In genomic region chr1:150214099-150214756, GRCh38 we compare ENCODE assay signal across 9 cellular contexts. TPM values are rescaled to one million over a fixed set of nuclear protein-coding genes. Genes with fewer than 3 reads are reported as not detected.
A peak's percentile ranks its signal among the peaks of the same experiment; 100 is the strongest.
DNase-seq lines count a peak whose midpoint lies in the region; TF ChIP-seq lines count a peak whose summit lies in the region.
"Not testable (repeated sequence)": the region's sequence is repeated elsewhere in the genome, so short reads cannot be mapped to it uniquely, and the experiment has no call there.
"Had no signal": no experiment of that assay in that cellular context is flagged by ENCODE, and none has a peak within 500 bp of the region (broad histone marks: within the 10 kb centered on the region; RNA-seq: fewer than 3 reads in every experiment).

No MANE protein-coding gene starts in this region.

- H3K36me3 ChIP-seq in BLaER1 treated with 17β-estradiol and CSF1 and Interleukin-3, amounts not matched to agents 10 nM and 100 nM, result peaks cover 0 to 29% (median 19%) of the 10 kb centered on the region in 11 experiments; a peak in 16 of 22 replicates
- H3K36me3 ChIP-seq in HUES64 (ENCODE audit: insufficient read depth, low read length) (peaks cover 10% of the 10 kb centered on the region; the same call in 1 of the 2 replicates), neuronal stem cell (replicated peaks in 1 of 2; ENCODE audit: control insufficient read depth in 2 of 2, insufficient read depth in 2 of 2, low read length in 2 of 2) (peaks cover 0 to 14% of the 10 kb centered on the region in 2 donors)
- H3K36me3 ChIP-seq in WERI-Rb-1; kidney epithelial cell (ENCODE audit: control insufficient read depth, insufficient read depth, low read length); subcutaneous abdominal adipose tissue (ENCODE audit: control insufficient read depth in 5 of 5, insufficient read depth in 5 of 5, low read length in 5 of 5): not testable (repeated sequence)

- not testable (repeated sequence) for H2BK12ac ChIP-seq in neuronal stem cell (ENCODE audit: low read length)

- H3K18ac ChIP-seq in neuronal stem cell (ENCODE audit: low read length), result not testable (repeated sequence)

- H3K4ac ChIP-seq in neuronal stem cell (ENCODE audit: low read length), result not testable (repeated sequence)

- H3K23ac ChIP-seq in neuronal stem cell (ENCODE audit: low read depth, low read length, poor library complexity), result not testable (repeated sequence)

- not testable (repeated sequence) for H4K8ac ChIP-seq in neuronal stem cell (ENCODE audit: low read depth, low read length)

- not testable (repeated sequence) for H3K9ac ChIP-seq in BLaER1 treated with 17β-estradiol and CSF1 and Interleukin-3, amounts not matched to agents 10 nM and 100 nM; neuronal stem cell (ENCODE audit: low read depth, low read length, poor library complexity)
- H3K9ac ChIP-seq in HUES64 (ENCODE audit: low read depth, low read length) (peak overlapping the region; percentile 68), subcutaneous abdominal adipose tissue (ENCODE audit: low read length in 5 of 5) (peak overlapping the region in 4 of 5 donors; percentile 58 to 74 (median 62))

- not testable (repeated sequence) for TF ChIP-seq CTCF in WERI-Rb-1 (IDR thresholded peaks at IDR 0.05; ENCODE audit: low read depth, low read length); astrocyte of the cerebellum (IDR thresholded peaks at IDR 0.05; ENCODE audit: low read depth, low read length, missing control alignments); kidney epithelial cell (IDR thresholded peaks at IDR 0.05; ENCODE audit: insufficient read depth, low read length, poor library complexity, severe bottlenecking)

- not testable (repeated sequence) for H2BK5ac ChIP-seq in neuronal stem cell (ENCODE audit: low read length)

- 81% methylated on average over 11 of the region's 18 CpGs for WGBS in HUES64
- WGBS in neuronal stem cell (ENCODE audit: extremely low coverage in 2 of 2, insufficient read length in 2 of 2, insufficient replicate concordance in 1 of 2), 2 donors, result no CpG with 5 or more reads among the region's 18 CpGs

- H4K91ac ChIP-seq in neuronal stem cell (ENCODE audit: low read depth, low read length, poor library complexity), result not testable (repeated sequence)

- DNase-seq in WERI-Rb-1; astrocyte of the cerebellum (ENCODE audit: low read depth); epithelial cell of prostate (ENCODE audit: low read depth, low spot score); kidney epithelial cell (ENCODE audit: low read depth); neuronal stem cell (ENCODE audit: low spot score): not testable (repeated sequence)

- not testable (repeated sequence) for H2BK120ac ChIP-seq in neuronal stem cell (ENCODE audit: low read depth, low read length)

- H3K27ac ChIP-seq in BLaER1 treated with 17β-estradiol and CSF1 and Interleukin-3, amounts not matched to agents 10 nM and 100 nM; neuronal stem cell (replicated peaks; ENCODE audit: low read length): not testable (repeated sequence)
- H3K27ac ChIP-seq in HUES64 (ENCODE audit: low read depth, low read length) (peak overlapping the region; percentile 72), WERI-Rb-1 (peak overlapping the region; percentile 68), epithelial cell of prostate (peak overlapping the region; percentile 31), subcutaneous abdominal adipose tissue (ENCODE audit: low read depth, low read length) (peak overlapping the region; percentile 64)

- not testable (repeated sequence) for H3K27me3 ChIP-seq in BLaER1 treated with 17β-estradiol and CSF1 and Interleukin-3, amounts not matched to agents 10 nM and 100 nM; HUES64 (ENCODE audit: insufficient read depth, low read length); WERI-Rb-1 (ENCODE audit: insufficient read depth, low read depth, severe bottlenecking); kidney epithelial cell (ENCODE audit: control insufficient read depth, insufficient read depth, low read length); neuronal stem cell (ENCODE audit: control insufficient read depth in 3 of 3, insufficient read depth in 3 of 3, low read depth in 1 of 3, low read length in 3 of 3); subcutaneous abdominal adipose tissue (ENCODE audit: control insufficient read depth in 5 of 5, insufficient read depth in 4 of 5, low read length in 5 of 5)

- not testable (repeated sequence) for H3K4me1 ChIP-seq in BLaER1 treated with 17β-estradiol and CSF1 and Interleukin-3, amounts not matched to agents 10 nM and 100 nM; HUES64 (ENCODE audit: insufficient read depth, low read length); neuronal stem cell (ENCODE audit: control insufficient read depth in 2 of 2, insufficient read depth in 1 of 2, low read depth in 1 of 2, low read length in 2 of 2)
- peaks cover 0 to 12% (median 10%) of the 10 kb centered on the region in 5 donors for H3K4me1 ChIP-seq in subcutaneous abdominal adipose tissue (ENCODE audit: control insufficient read depth in 5 of 5, insufficient read depth in 5 of 5, low read length in 5 of 5)

- not testable (repeated sequence) for H3K79me1 ChIP-seq in neuronal stem cell (ENCODE audit: low read depth, low read length)

- in situ Hi-C loops in astrocyte of the cerebellum (cut with HindIII; ENCODE audit: low sequenced_read_pairs), result not testable (repeated sequence)

- H3K9me3 ChIP-seq in BLaER1 treated with 17β-estradiol and CSF1 and Interleukin-3, amounts not matched to agents 10 nM and 100 nM (replicated peaks in 1 of 11); HUES64 (ENCODE audit: insufficient read depth, low read depth, low read length); WERI-Rb-1 (ENCODE audit: severe bottlenecking); neuronal stem cell (replicated peaks in 1 of 2; ENCODE audit: control insufficient read depth in 2 of 2, insufficient read depth in 1 of 2, low read depth in 1 of 2, low read length in 2 of 2); subcutaneous abdominal adipose tissue (ENCODE audit: control insufficient read depth in 5 of 5, low read length in 5 of 5): not testable (repeated sequence)

- not testable (repeated sequence) for H2AK5ac ChIP-seq in neuronal stem cell (ENCODE audit: low read depth, low read length)

- peak overlapping the region in 2 of 10 experiments; percentile 19 to 34; a peak in 1 of 20 replicates for H3K4me3 ChIP-seq in BLaER1 treated with 17β-estradiol and CSF1 and Interleukin-3, amounts not matched to agents 10 nM and 100 nM
- H3K4me3 ChIP-seq in HUES64 (ENCODE audit: low read length) (peak overlapping the region; percentile 57), WERI-Rb-1 (ENCODE audit: low read depth, low read length) (peak overlapping the region; percentile 49), astrocyte of the cerebellum (ENCODE audit: low read depth, low read length) (peak overlapping the region; percentile 44), kidney epithelial cell (ENCODE audit: low read depth, low read length) (peak overlapping the region; percentile 36), neuronal stem cell (ENCODE audit: low read length in 2 of 2) (peak overlapping the region in 1 of 2 donors; percentile 44), subcutaneous abdominal adipose tissue (ENCODE audit: low read depth in 1 of 5, low read length in 5 of 5) (peak overlapping the region; percentile 60 to 76 (median 72))

- peak overlapping the region in 6 of 11 experiments; percentile 15 to 60 (median 35); a peak in 10 of 22 replicates for H3K4me2 ChIP-seq in BLaER1 treated with 17β-estradiol and CSF1 and Interleukin-3, amounts not matched to agents 10 nM and 100 nM
- peak overlapping the region; percentile 47 for H3K4me2 ChIP-seq in neuronal stem cell (ENCODE audit: insufficient read depth, low read length, poor library complexity, severe bottlenecking)

- not testable (repeated sequence) for H4K20me1 ChIP-seq in BLaER1 treated with 17β-estradiol and CSF1 and Interleukin-3, amounts not matched to agents 10 nM and 100 nM

- H2AFZ ChIP-seq in neuronal stem cell (ENCODE audit: low read length), result peak overlapping the region; percentile 84

- not testable (repeated sequence) for H3K14ac ChIP-seq in neuronal stem cell (ENCODE audit: low read length)

- not testable (repeated sequence) for H2BK15ac ChIP-seq in neuronal stem cell (ENCODE audit: low read length)

RNA-seq across cellular contexts. Expression of gene ANP32E, which starts 21.7 kb away (rescaled TPM):
- polyA plus RNA-seq in HUES64 (2013, experiment 1 of 2), result 105 TPM
- polyA plus RNA-seq in HUES64 (2013, experiment 2 of 2), result 114 TPM
- total RNA-seq in kidney epithelial cell, result 16.7 and 16.8 TPM in 2 replicates
- polyA plus RNA-seq in neuronal stem cell (2013, experiment 1 of 2), result 111 TPM
- polyA plus RNA-seq in neuronal stem cell (2013, experiment 2 of 2), result 112 TPM

RNA-seq across cellular contexts. Expression of gene CA14, which starts 43.3 kb away (rescaled TPM):
- polyA plus RNA-seq in HUES64 (2013, experiment 1 of 2), result 47.4 TPM
- 57.2 TPM for polyA plus RNA-seq in HUES64 (2013, experiment 2 of 2)
- not detected in 2 replicates for total RNA-seq in kidney epithelial cell
- polyA plus RNA-seq in neuronal stem cell (2013, experiment 1 of 2), result 46.7 TPM
- polyA plus RNA-seq in neuronal stem cell (2013, experiment 2 of 2), result 45.5 TPM
- total RNA-seq: dermis microvascular lymphatic vessel endothelial cell had no signal

RNA-seq across cellular contexts. Expression of gene APH1A, which starts 54.6 kb away (rescaled TPM):
- polyA plus RNA-seq in HUES64 (2013, experiment 1 of 2), result 78.7 TPM
- 81.8 TPM for polyA plus RNA-seq in HUES64 (2013, experiment 2 of 2)
- total RNA-seq in kidney epithelial cell, result 152 and 161 TPM in 2 replicates
- 76.8 TPM for polyA plus RNA-seq in neuronal stem cell (2013, experiment 1 of 2)
- polyA plus RNA-seq in neuronal stem cell (2013, experiment 2 of 2), result 76.7 TPM

RNA-seq across cellular contexts. Expression of gene C1orf54, which starts 58.4 kb away (rescaled TPM):
- 15.6 TPM for polyA plus RNA-seq in HUES64 (2013, experiment 1 of 2)
- 21.0 TPM for polyA plus RNA-seq in HUES64 (2013, experiment 2 of 2)
- 1.0 and 1.4 TPM in 2 replicates for total RNA-seq in kidney epithelial cell
- polyA plus RNA-seq in neuronal stem cell (2013, experiment 1 of 2), result 32.4 TPM
- polyA plus RNA-seq in neuronal stem cell (2013, experiment 2 of 2), result 31.9 TPM
